In genomic region chr10:34815174-34816066, GRCh38 we compare ENCODE assay signal across 1 cellular context.
A peak's percentile ranks its signal among the peaks of the same experiment; 100 is the strongest.
TF ChIP-seq lines count a peak whose summit lies in the region.

Gene PARD3 (minus strand): TSS chr10:34815296. CDS start chr10:34814995, 301 bp downstream.

TF ChIP-seq in HepG2, 621 proteins besides CTCF, POLR2A, EP300 and RAD21 (continued from another document and continues in another):
- TF ChIP-seq TBL1XR1 (IDR thresholded peaks at IDR 0.05; ENCODE audit: borderline replicate concordance, low read length, partially characterized antibody) (no peak), CREM (IDR thresholded peaks at IDR 0.05) (0 out of 2 replicates have a peak, but pooled peaks have one; percentile 9), CREM (CRISPR knock-in tag; IDR thresholded peaks at IDR 0.05) (no peak), ZSCAN30 (CRISPR knock-in tag; IDR thresholded peaks at IDR 0.05) (no peak), ZNF792 (CRISPR knock-in tag; IDR thresholded peaks at IDR 0.05) (no peak), ZBTB2 (CRISPR knock-in tag; IDR thresholded peaks at IDR 0.05; ENCODE audit: low read depth) (no peak), ZNF292 (CRISPR knock-in tag; IDR thresholded peaks at IDR 0.05; ENCODE audit: borderline replicate concordance, low read depth) (peak; percentile 75), ZNF574 (CRISPR knock-in tag; IDR thresholded peaks at IDR 0.05) (0 out of 2 replicates have a peak, but pooled peaks have one; percentile 11), MAZ (IDR thresholded peaks at IDR 0.05; ENCODE audit: borderline replicate concordance, low read depth, low read length) (no peak), MAZ (CRISPR knock-in tag; IDR thresholded peaks at IDR 0.05; ENCODE audit: low read depth) (peak; percentile 22; the same call in 1 of the 2 replicates), HIC2 (CRISPR knock-in tag; IDR thresholded peaks at IDR 0.05; ENCODE audit: low read depth) (no peak), RARA (CRISPR knock-in tag; IDR thresholded peaks at IDR 0.05) (peak; percentile 78), NCOR1 (IDR thresholded peaks at IDR 0.05; ENCODE audit: borderline replicate concordance, low read length) (no peak), TCF12 (IDR thresholded peaks at IDR 0.05) (no peak), TCF12 (CRISPR knock-in tag; IDR thresholded peaks at IDR 0.05) (0 out of 2 replicates have a peak, but pooled peaks have one; percentile 15), FOXK1 (CRISPR knock-in tag; IDR thresholded peaks at IDR 0.05; ENCODE audit: borderline replicate concordance, low read depth) (no peak), UBTF (CRISPR knock-in tag; IDR thresholded peaks at IDR 0.05) (peak; percentile 52), TFDP2 (CRISPR knock-in tag; IDR thresholded peaks at IDR 0.05) (no peak), ZNF7 (CRISPR knock-in tag; IDR thresholded peaks at IDR 0.05) (0 out of 2 replicates have a peak, but pooled peaks have one; percentile 9), TAF15 (IDR thresholded peaks at IDR 0.05; ENCODE audit: low read depth, low read length, poor library complexity, severe bottlenecking) (no peak), HMGXB4 (CRISPR knock-in tag; IDR thresholded peaks at IDR 0.05; ENCODE audit: borderline replicate concordance in 1 of 2, low read depth in 1 of 2) (peak in 1 of 2 experiments; percentile 38; a peak in 1 of 4 replicates), FIP1L1 (IDR thresholded peaks at IDR 0.05; ENCODE audit: borderline replicate concordance, insufficient read depth, low read depth, low read length) (no peak), ZNF841 (CRISPR knock-in tag; IDR thresholded peaks at IDR 0.05; ENCODE audit: borderline replicate concordance) (no peak), KLF9 (CRISPR knock-in tag; IDR thresholded peaks at IDR 0.05; ENCODE audit: low read depth) (no peak), BHLHE40 (IDR thresholded peaks at IDR 0.05; ENCODE audit: low read length) (peak; percentile 40; the same call in 1 of the 2 replicates), ZBED4 (CRISPR knock-in tag; IDR thresholded peaks at IDR 0.05; ENCODE audit: borderline replicate concordance) (no peak), ZBTB43 (CRISPR knock-in tag; conservative IDR thresholded peaks at IDR 0.05) (no peak), KAT8 (CRISPR knock-in tag; IDR thresholded peaks at IDR 0.05) (no peak), SCMH1 (CRISPR knock-in tag; IDR thresholded peaks at IDR 0.05; ENCODE audit: borderline replicate concordance) (no peak), REST (IDR thresholded peaks at IDR 0.05; ENCODE audit: borderline replicate concordance in 1 of 2, low read depth in 1 of 2, low read length in 2 of 2) (no peak), ZBTB25 (CRISPR knock-in tag; IDR thresholded peaks at IDR 0.05) (no peak), NFE2L1 (CRISPR knock-in tag; IDR thresholded peaks at IDR 0.05; ENCODE audit: borderline replicate concordance) (no peak), ETV5 (CRISPR knock-in tag; IDR thresholded peaks at IDR 0.05; ENCODE audit: borderline replicate concordance) (0 out of 2 replicates have a peak, but pooled peaks have one; percentile 11), KMT2B (CRISPR knock-in tag; IDR thresholded peaks at IDR 0.05) (no peak)
